ENCODE assay signal across 10 cellular contexts in genomic region chr17:77322284-77322533, GRCh38.
A peak's percentile ranks its signal among the peaks of the same experiment; 100 is the strongest.
DNase-seq lines count a peak whose midpoint lies in the region; ATAC-seq and TF ChIP-seq lines count a peak whose summit lies in the region.
"Had no signal": no experiment of that assay in that cellular context is flagged by ENCODE, and none has a peak within 500 bp of the region (broad histone marks: within the 10 kb centered on the region; RNA-seq: fewer than 3 reads in every experiment).

No MANE protein-coding gene starts in this region.

- peak overlapping the region; percentile 76 for H3K4me3 ChIP-seq in AG10803 (ENCODE audit: low read length)
- peak overlapping the region; percentile 60 for H3K4me3 ChIP-seq in Karpas-422 (ENCODE audit: low read length)
- H3K4me3 ChIP-seq in endodermal cell (ENCODE audit: low read length): no peak overlapping the region
- H3K4me3 ChIP-seq in parathyroid adenoma (ENCODE audit: low read depth, low read length): no peak overlapping the region

- peak overlapping the region; percentile 68 for H3K9ac ChIP-seq in Karpas-422 (ENCODE audit: low read length)
- H3K9ac ChIP-seq in endodermal cell (ENCODE audit: extremely low read depth, low read length, poor library complexity, severe bottlenecking): no peak overlapping the region
- no peak overlapping the region for H3K9ac ChIP-seq in parathyroid adenoma

- WGBS in endodermal cell (ENCODE audit: insufficient coverage in 1 of 2, insufficient read length in 1 of 2), 2 experiments: 93% methylated on average over 8 of the region's 8 CpGs

- no peaks in the 10 kb centered on the region for H3K9me2 ChIP-seq in Karpas-422 (replicated peaks; ENCODE audit: insufficient read depth, low read length)

- H3K27me3 ChIP-seq in Karpas-422 (ENCODE audit: low read length) (peaks cover 3% of the 10 kb centered on the region; the same call in 1 of the 2 replicates), endodermal cell (ENCODE audit: control insufficient read depth, insufficient read depth, low read length, poor library complexity, severe bottlenecking) (no peaks in the 10 kb centered on the region), parathyroid adenoma (ENCODE audit: control insufficient read depth, insufficient read depth, low read length) (no peaks in the 10 kb centered on the region)

- H3K4me2 ChIP-seq in Karpas-422 (ENCODE audit: low read depth, low read length, poor library complexity, severe bottlenecking) (peak overlapping the region; percentile 67), parathyroid adenoma (ENCODE audit: low read length) (peak overlapping the region; percentile 48)

- DNase-seq in AG10803 (ENCODE audit: low read depth): peak; percentile 17
- DNase-seq in Karpas-422: no peak
- no peak for DNase-seq in endodermal cell
- DNase-seq in HUDEP-2 (lab: John Stamatoyannopoulos, UW; ENCODE audit: unreplicated experiment in 76 of 76): no peak
- DNase-seq in SIG-M5 (lab: John Stamatoyannopoulos, UW): no peak
- DNase-seq in NCI-H524 (lab: John Stamatoyannopoulos, UW): no peak
- DNase-seq: activated CD8-positive, alpha-beta memory T cell treated with anti-CD3 and anti-CD28 coated beads, Interleukin-2, amount 10 ng/mL, durations not matched to agents 7 days and 5 days; OCI-M1 had no signal

- no peaks in the 10 kb centered on the region for H3K27me3 Mint-ChIP-seq in endodermal cell (ENCODE audit: insufficient read depth)
- H3K27me3 Mint-ChIP-seq: activated CD8-positive, alpha-beta memory T cell treated with anti-CD3 and anti-CD28 coated beads, Interleukin-2, amount 10 ng/mL, durations not matched to agents 7 days and 5 days had no signal

- H2AFZ ChIP-seq in Karpas-422 (ENCODE audit: low read length) (no peak overlapping the region), parathyroid adenoma (no peak overlapping the region)

- H3K27ac ChIP-seq in Karpas-422 (ENCODE audit: low read length) (peak overlapping the region; percentile 73; the same call in 1 of the 2 replicates), endodermal cell (ENCODE audit: low read depth, low read length) (no peak overlapping the region), parathyroid adenoma (peak overlapping the region; percentile 85)

- peaks cover 8% of the 10 kb centered on the region for H3K4me1 Mint-ChIP-seq in endodermal cell

- H3K36me3 Mint-ChIP-seq in endodermal cell (ENCODE audit: low read depth): peaks cover 4% of the 10 kb centered on the region
- H3K36me3 Mint-ChIP-seq: activated CD8-positive, alpha-beta memory T cell treated with anti-CD3 and anti-CD28 coated beads, Interleukin-2, amount 10 ng/mL, durations not matched to agents 7 days and 5 days had no signal

- H3K4me3 Mint-ChIP-seq in endodermal cell: no peak overlapping the region
- H3K4me3 Mint-ChIP-seq: activated CD8-positive, alpha-beta memory T cell treated with anti-CD3 and anti-CD28 coated beads, Interleukin-2, amount 10 ng/mL, durations not matched to agents 7 days and 5 days had no signal

- no peaks in the 10 kb centered on the region for H3K9me3 Mint-ChIP-seq in endodermal cell

- no peak for TF ChIP-seq CTCF in AG10803 (conservative IDR thresholded peaks at IDR 0.05; ENCODE audit: low read length)
- TF ChIP-seq CTCF in endodermal cell (conservative IDR thresholded peaks at IDR 0.05): no peak
- TF ChIP-seq CTCF in parathyroid adenoma (IDR thresholded peaks at IDR 0.05): no peak

- H3K27ac Mint-ChIP-seq in endodermal cell: peak overlapping the region; percentile 50
- H3K27ac Mint-ChIP-seq: activated CD8-positive, alpha-beta memory T cell treated with anti-CD3 and anti-CD28 coated beads, Interleukin-2, amount 10 ng/mL, durations not matched to agents 7 days and 5 days had no signal

- no peaks in the 10 kb centered on the region for H3K9me3 ChIP-seq in Karpas-422 (ENCODE audit: low read length)
- no peaks in the 10 kb centered on the region for H3K9me3 ChIP-seq in endodermal cell (ENCODE audit: control insufficient read depth, low read length)
- H3K9me3 ChIP-seq in parathyroid adenoma (ENCODE audit: control insufficient read depth, low read length): no peaks in the 10 kb centered on the region

- H3K4me1 ChIP-seq in Karpas-422 (ENCODE audit: low read length): peaks cover 70% of the 10 kb centered on the region
- H3K4me1 ChIP-seq in endodermal cell (ENCODE audit: control insufficient read depth, insufficient read depth, low read length): no peaks in the 10 kb centered on the region
- peaks cover 28% of the 10 kb centered on the region for H3K4me1 ChIP-seq in parathyroid adenoma

- 0 out of 2 replicates have a peak, but pooled peaks cover 3% of the 10 kb centered on the region for H4K20me1 ChIP-seq in Karpas-422 (ENCODE audit: insufficient read depth, low read depth, low read length)

- H3K36me3 ChIP-seq in Karpas-422 (ENCODE audit: insufficient read depth, low read length) (no peaks in the 10 kb centered on the region), endodermal cell (ENCODE audit: control insufficient read depth, insufficient read depth, low read length) (no peaks in the 10 kb centered on the region), parathyroid adenoma (ENCODE audit: control insufficient read depth, insufficient read depth, low read length) (no peaks in the 10 kb centered on the region)

- ATAC-seq in HG03097 (IDR thresholded peaks at IDR 0.05; ENCODE audit: low FRiP score, unreplicated experiment): no peak
- ATAC-seq: activated CD8-positive, alpha-beta memory T cell treated with anti-CD3 and anti-CD28 coated beads, Interleukin-2, amount 10 ng/mL, durations not matched to agents 7 days and 5 days had no signal

- H3K79me2 ChIP-seq in Karpas-422 (ENCODE audit: low read length) (no peaks in the 10 kb centered on the region), parathyroid adenoma (peaks cover 67% of the 10 kb centered on the region)

Comparison
In these comparisons a context has a peak if more than half of its experiments do, and no peak if none do; other contexts are left out.
1. H3K4me3 ChIP-seq: peak in AG10803 (single experiment) and Karpas-422 (single experiment); none in endodermal cell (single experiment) and parathyroid adenoma (single experiment).